14 cellular contexts compared by ENCODE assay signal in genomic region chr7:126411821-126412383, GRCh38.
DNase-seq lines count a peak whose midpoint lies in the region; ATAC-seq and TF ChIP-seq lines count a peak whose summit lies in the region.
"Had no signal": no experiment of that assay in that cellular context is flagged by ENCODE, and none has a peak within 500 bp of the region (broad histone marks: within the 10 kb centered on the region; RNA-seq: fewer than 3 reads in every experiment).

No MANE protein-coding gene starts in this region.

- ATAC-seq in GM19351 (IDR thresholded peaks at IDR 0.05; ENCODE audit: unreplicated experiment) (peak; percentile 63), HG02642 (IDR thresholded peaks at IDR 0.05; ENCODE audit: poor library complexity, unreplicated experiment) (peak; percentile 48), HG03558 (IDR thresholded peaks at IDR 0.05; ENCODE audit: extremely low read depth, unreplicated experiment) (peak; percentile 44)

- H3K36me3 Mint-ChIP-seq in Calu3 (ENCODE audit: insufficient read depth, unreplicated experiment), result no peaks in the 10 kb centered on the region

- peak overlapping the region; percentile 65 for H3K4me3 Mint-ChIP-seq in Calu3 (ENCODE audit: low read depth, unreplicated experiment)
- H3K4me3 Mint-ChIP-seq: activated CD4-positive, alpha-beta memory T cell treated with anti-CD3 and anti-CD28 coated beads, Interleukin-2, amount 10 ng/mL, durations not matched to agents 7 days and 5 days; endodermal cell; T-helper 2 cell treated with Interferon-gamma antibody and Interleukin-4, amounts not matched to agents 5 μg/mL and 100 μg/mL, for 36 hours had no signal

- no peak for DNase-seq in Calu3
- no peak for DNase-seq in NCI-H1436 treated with DMSO at 0.1 percent for 48 hours (lab: John Stamatoyannopoulos, UW)
- no peak for DNase-seq in DMS 273 (lab: John Stamatoyannopoulos, UW; ENCODE audit: unreplicated experiment)
- no peak for DNase-seq in activated naive CD4-positive, alpha-beta T cell (lab: John Stamatoyannopoulos, UW)
- no peak for DNase-seq in anterior cingulate cortex (lab: John Stamatoyannopoulos, UW)
- DNase-seq: activated CD4-positive, alpha-beta memory T cell treated with anti-CD3 and anti-CD28 coated beads, Interleukin-2, amount 10 ng/mL, durations not matched to agents 7 days and 5 days; activated effector memory CD4-positive, alpha-beta T cell treated with anti-CD3 and anti-CD28 coated beads, Interleukin-2, amount 50 U/mL, for 16 hours; DMS53; endodermal cell; NCI-H2107 had no signal

- no TSS peak for BruUV-seq in Calu3 (replicated peaks; lab: Mats Ljungman, UMichigan)

- no peaks in the 10 kb centered on the region for H3K27me3 Mint-ChIP-seq in Calu3 (ENCODE audit: unreplicated experiment)
- H3K27me3 Mint-ChIP-seq: activated CD4-positive, alpha-beta memory T cell treated with anti-CD3 and anti-CD28 coated beads, Interleukin-2, amount 10 ng/mL, durations not matched to agents 7 days and 5 days had no signal

- H3K4me1 Mint-ChIP-seq in Calu3 (ENCODE audit: low read depth, unreplicated experiment), result peaks cover 17% of the 10 kb centered on the region
- H3K4me1 Mint-ChIP-seq: activated CD4-positive, alpha-beta memory T cell treated with anti-CD3 and anti-CD28 coated beads, Interleukin-2, amount 10 ng/mL, durations not matched to agents 7 days and 5 days had no signal

- peak overlapping the region; percentile 55 for H3K27ac Mint-ChIP-seq in Calu3 (ENCODE audit: unreplicated experiment)
- H3K27ac Mint-ChIP-seq: activated CD4-positive, alpha-beta memory T cell treated with anti-CD3 and anti-CD28 coated beads, Interleukin-2, amount 10 ng/mL, durations not matched to agents 7 days and 5 days; endodermal cell; T-helper 2 cell treated with Interferon-gamma antibody and Interleukin-4, amounts not matched to agents 5 μg/mL and 100 μg/mL, for 36 hours had no signal

- no peaks in the 10 kb centered on the region for H3K9me3 Mint-ChIP-seq in Calu3 (ENCODE audit: low read depth, unreplicated experiment)
- H3K9me3 Mint-ChIP-seq: endodermal cell had no signal

- CTCF ChIA-PET in Calu3 (lab: Charles Lee), result no interaction called here

- no peak for TF ChIP-seq CTCF in Calu3 (IDR thresholded peaks at IDR 0.05; ENCODE audit: unreplicated experiment)

- intact Hi-C loops in Calu3 (cut with micrococcal nuclease; ENCODE audit: unreplicated experiment), result no loop called here
